1 cellular context compared by ENCODE assay signal in genomic region chr19:49923055-49924003, GRCh38.
TF ChIP-seq lines count a peak whose summit lies in the region.

No MANE protein-coding gene starts in this region.

TF ChIP-seq in GM23338, 12 proteins besides CTCF, POLR2A, EP300 and RAD21 (continued from another document):
- TF ChIP-seq, protein P1, sequence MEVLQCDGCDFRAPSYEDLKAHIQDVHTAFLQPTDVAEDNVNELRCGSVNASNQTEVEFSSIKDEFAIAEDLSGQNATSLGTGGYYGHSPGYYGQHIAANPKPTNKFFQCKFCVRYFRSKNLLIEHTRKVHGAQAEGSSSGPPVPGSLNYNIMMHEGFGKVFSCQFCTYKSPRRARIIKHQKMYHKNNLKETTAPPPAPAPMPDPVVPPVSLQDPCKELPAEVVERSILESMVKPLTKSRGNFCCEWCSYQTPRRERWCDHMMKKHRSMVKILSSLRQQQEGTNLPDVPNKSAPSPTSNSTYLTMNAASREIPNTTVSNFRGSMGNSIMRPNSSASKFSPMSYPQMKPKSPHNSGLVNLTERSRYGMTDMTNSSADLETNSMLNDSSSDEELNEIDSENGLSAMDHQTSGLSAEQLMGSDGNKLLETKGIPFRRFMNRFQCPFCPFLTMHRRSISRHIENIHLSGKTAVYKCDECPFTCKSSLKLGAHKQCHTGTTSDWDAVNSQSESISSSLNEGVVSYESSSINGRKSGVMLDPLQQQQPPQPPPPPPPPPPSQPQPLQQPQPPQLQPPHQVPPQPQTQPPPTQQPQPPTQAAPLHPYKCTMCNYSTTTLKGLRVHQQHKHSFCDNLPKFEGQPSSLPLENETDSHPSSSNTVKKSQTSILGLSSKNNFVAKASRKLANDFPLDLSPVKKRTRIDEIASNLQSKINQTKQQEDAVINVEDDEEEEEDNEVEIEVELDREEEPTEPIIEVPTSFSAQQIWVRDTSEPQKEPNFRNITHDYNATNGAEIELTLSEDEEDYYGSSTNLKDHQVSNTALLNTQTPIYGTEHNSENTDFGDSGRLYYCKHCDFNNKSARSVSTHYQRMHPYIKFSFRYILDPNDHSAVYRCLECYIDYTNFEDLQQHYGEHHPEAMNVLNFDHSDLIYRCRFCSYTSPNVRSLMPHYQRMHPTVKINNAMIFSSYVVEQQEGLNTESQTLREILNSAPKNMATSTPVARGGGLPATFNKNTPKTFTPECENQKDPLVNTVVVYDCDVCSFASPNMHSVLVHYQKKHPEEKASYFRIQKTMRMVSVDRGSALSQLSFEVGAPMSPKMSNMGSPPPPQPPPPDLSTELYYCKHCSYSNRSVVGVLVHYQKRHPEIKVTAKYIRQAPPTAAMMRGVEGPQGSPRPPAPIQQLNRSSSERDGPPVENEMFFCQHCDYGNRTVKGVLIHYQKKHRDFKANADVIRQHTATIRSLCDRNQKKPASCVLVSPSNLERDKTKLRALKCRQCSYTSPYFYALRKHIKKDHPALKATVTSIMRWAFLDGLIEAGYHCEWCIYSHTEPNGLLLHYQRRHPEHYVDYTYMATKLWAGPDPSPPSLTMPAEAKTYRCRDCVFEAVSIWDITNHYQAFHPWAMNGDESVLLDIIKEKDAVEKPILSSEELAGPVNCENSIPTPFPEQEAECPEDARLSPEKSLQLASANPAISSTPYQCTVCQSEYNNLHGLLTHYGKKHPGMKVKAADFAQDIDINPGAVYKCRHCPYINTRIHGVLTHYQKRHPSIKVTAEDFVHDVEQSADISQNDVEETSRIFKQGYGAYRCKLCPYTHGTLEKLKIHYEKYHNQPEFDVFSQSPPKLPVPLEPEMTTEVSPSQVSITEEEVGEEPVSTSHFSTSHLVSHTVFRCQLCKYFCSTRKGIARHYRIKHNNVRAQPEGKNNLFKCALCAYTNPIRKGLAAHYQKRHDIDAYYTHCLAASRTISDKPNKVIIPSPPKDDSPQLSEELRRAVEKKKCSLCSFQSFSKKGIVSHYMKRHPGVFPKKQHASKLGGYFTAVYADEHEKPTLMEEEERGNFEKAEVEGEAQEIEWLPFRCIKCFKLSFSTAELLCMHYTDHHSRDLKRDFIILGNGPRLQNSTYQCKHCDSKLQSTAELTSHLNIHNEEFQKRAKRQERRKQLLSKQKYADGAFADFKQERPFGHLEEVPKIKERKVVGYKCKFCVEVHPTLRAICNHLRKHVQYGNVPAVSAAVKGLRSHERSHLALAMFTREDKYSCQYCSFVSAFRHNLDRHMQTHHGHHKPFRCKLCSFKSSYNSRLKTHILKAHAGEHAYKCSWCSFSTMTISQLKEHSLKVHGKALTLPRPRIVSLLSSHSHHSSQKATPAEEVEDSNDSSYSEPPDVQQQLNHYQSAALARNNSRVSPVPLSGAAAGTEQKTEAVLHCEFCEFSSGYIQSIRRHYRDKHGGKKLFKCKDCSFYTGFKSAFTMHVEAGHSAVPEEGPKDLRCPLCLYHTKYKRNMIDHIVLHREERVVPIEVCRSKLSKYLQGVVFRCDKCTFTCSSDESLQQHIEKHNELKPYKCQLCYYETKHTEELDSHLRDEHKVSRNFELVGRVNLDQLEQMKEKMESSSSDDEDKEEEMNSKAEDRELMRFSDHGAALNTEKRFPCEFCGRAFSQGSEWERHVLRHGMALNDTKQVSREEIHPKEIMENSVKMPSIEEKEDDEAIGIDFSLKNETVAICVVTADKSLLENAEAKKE (CRISPR knock-in tag; IDR thresholded peaks at IDR 0.05) = no peak
- TF ChIP-seq JUNB (IDR thresholded peaks at IDR 0.05; ENCODE audit: unreplicated experiment) = no peak
- TF ChIP-seq ZNF331 (CRISPR knock-in tag; IDR thresholded peaks at IDR 0.05; ENCODE audit: low read depth) = no peak
- TF ChIP-seq EZH2phosphoT487 (IDR thresholded peaks at IDR 0.05; ENCODE audit: unreplicated experiment) = no peak
- TF ChIP-seq CREB1 (CRISPR knock-in tag; IDR thresholded peaks at IDR 0.05; ENCODE audit: low read depth) = no peak
- TF ChIP-seq NANOG (IDR thresholded peaks at IDR 0.05; ENCODE audit: borderline replicate concordance) = no peak
- no peak for TF ChIP-seq REST (IDR thresholded peaks at IDR 0.05; ENCODE audit: unreplicated experiment)
- TF ChIP-seq, protein P2, sequence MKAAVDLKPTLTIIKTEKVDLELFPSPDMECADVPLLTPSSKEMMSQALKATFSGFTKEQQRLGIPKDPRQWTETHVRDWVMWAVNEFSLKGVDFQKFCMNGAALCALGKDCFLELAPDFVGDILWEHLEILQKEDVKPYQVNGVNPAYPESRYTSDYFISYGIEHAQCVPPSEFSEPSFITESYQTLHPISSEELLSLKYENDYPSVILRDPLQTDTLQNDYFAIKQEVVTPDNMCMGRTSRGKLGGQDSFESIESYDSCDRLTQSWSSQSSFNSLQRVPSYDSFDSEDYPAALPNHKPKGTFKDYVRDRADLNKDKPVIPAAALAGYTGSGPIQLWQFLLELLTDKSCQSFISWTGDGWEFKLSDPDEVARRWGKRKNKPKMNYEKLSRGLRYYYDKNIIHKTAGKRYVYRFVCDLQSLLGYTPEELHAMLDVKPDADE (IDR thresholded peaks at IDR 0.05) = no peak
- TF ChIP-seq ZNF114 (CRISPR knock-in tag; IDR thresholded peaks at IDR 0.05) = no peak
